In the genomic region with DNA sequence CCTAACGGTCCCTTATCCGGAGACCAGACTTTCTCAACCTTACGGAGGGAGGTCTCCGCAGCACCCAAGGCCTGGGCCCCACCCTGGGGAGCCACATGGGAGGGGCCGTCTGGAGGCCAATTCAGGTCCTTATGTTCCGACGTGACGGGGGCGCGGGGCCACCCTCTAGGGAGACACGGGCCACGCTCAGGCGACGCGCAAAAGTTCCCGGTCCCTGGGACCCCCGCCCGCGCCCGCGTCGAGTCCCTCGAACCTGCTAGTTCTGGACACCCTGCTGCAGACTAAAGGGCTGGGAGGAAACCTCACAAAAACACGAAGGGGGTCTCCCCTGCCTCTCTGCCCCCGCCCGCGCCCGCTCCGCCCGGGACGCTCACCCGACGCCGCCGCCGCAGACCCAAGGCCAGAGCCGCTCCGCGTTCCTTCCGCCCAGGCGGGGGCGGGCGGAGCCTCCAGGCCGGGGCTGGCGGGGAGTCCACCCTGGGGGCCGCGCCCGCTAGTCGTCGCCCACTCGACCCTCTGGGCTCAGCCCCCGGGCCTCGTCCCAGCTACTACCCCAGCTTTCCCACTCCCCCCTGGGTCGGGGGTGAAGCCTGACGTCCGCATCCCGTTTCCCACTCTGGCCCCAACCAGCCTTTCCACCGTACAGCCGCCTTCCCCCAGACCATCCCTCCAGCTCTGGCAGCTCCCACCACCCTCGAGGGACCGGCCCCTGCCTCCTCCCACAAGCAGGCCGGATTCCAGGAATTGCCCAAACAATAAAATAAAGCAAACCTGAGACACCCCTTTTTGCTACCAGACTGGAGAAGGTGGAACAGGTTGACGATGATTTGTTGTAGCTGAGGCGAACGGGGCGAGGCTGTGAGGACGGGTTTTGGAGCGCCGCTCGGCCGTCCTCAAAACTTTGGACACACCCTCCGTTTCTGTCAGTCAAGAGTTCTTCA, we compare ENCODE assay signal across 8 cellular contexts. TPM values are rescaled to one million over a fixed set of nuclear protein-coding genes. Genes with fewer than 3 reads are reported as not detected.
DNase-seq lines count a peak whose midpoint lies in the region; ATAC-seq and TF ChIP-seq lines count a peak whose summit lies in the region.

No MANE protein-coding gene starts in this region.

- WGBS in sigmoid colon, 2 donors = 16 to 23% methylated on average over 72 of the region's 72 CpGs

- DNase-seq in activated CD4-positive, alpha-beta T cell treated with anti-CD3 and anti-CD28 coated beads for 36 hours = peak; percentile 50
- DNase-seq in activated CD4-positive, alpha-beta T cell treated with anti-CD3 and anti-CD28 coated beads, Interleukin-2, amount 50 U/mL, for 4 hours = no peak
- peak; percentile 29 for DNase-seq in activated CD4-positive, alpha-beta memory T cell treated with anti-CD3 and anti-CD28 coated beads, Interleukin-2, amount 10 ng/mL, durations not matched to agents 7 days and 5 days
- DNase-seq in Right ventricle myocardium superior (peak; percentile 73), sigmoid colon (no peak), amygdala (lab: John Stamatoyannopoulos, UW) (no peak), hippocampal formation (lab: John Stamatoyannopoulos, UW) (no peak)

- POLR2A ChIA-PET in activated CD4-positive, alpha-beta T cell treated with anti-CD3 and anti-CD28 coated beads for 36 hours (lab: Charles Lee) = no interaction called here
- POLR2A ChIA-PET in activated CD4-positive, alpha-beta memory T cell treated with anti-CD3 and anti-CD28 coated beads, Interleukin-2, amount 10 ng/mL, durations not matched to agents 7 days and 5 days (lab: Charles Lee) = interaction anchor here (1.2 to 4.9 kb wide), 10 partner anchors 31 to 187 kb away, joined by 3 to 56 read pairs (median 6); partner anchors contain the start of genes ANO9, HRAS, PTDSS2 and SIGIRR

- H3K4me3 ChIP-seq in sigmoid colon = peak overlapping the region; percentile 40 to 91 (median 54)

- peak overlapping the region; percentile 93 for H3K4me3 Mint-ChIP-seq in activated CD4-positive, alpha-beta T cell treated with anti-CD3 and anti-CD28 coated beads for 36 hours
- peak overlapping the region; percentile 95 for H3K4me3 Mint-ChIP-seq in activated CD4-positive, alpha-beta memory T cell treated with anti-CD3 and anti-CD28 coated beads, Interleukin-2, amount 10 ng/mL, durations not matched to agents 7 days and 5 days

- CTCF ChIA-PET in activated CD4-positive, alpha-beta T cell treated with anti-CD3 and anti-CD28 coated beads for 36 hours (lab: Charles Lee) = interaction anchor here (0.6 kb wide), 1 partner anchor 14 kb away, joined by 3 read pairs; no protein-coding TSS in a partner anchor
- CTCF ChIA-PET in activated CD4-positive, alpha-beta memory T cell treated with anti-CD3 and anti-CD28 coated beads, Interleukin-2, amount 10 ng/mL, durations not matched to agents 7 days and 5 days (lab: Charles Lee) = interaction anchor here (1.3 to 2.3 kb wide), 3 partner anchors 14 to 56 kb away, joined by 4 to 10 read pairs (median 9); partner anchors contain the start of gene PTDSS2

- H3K36me3 Mint-ChIP-seq in activated CD4-positive, alpha-beta T cell treated with anti-CD3 and anti-CD28 coated beads for 36 hours (ENCODE audit: low read depth) = peaks cover 26% of the 10 kb centered on the region
- peaks cover 23% of the 10 kb centered on the region for H3K36me3 Mint-ChIP-seq in activated CD4-positive, alpha-beta memory T cell treated with anti-CD3 and anti-CD28 coated beads, Interleukin-2, amount 10 ng/mL, durations not matched to agents 7 days and 5 days (ENCODE audit: low read depth)

- peaks cover 19 to 31% (median 24%) of the 10 kb centered on the region in 4 donors for H3K36me3 ChIP-seq in sigmoid colon

- no peaks in the 10 kb centered on the region for H3K27me3 Mint-ChIP-seq in activated CD4-positive, alpha-beta T cell treated with anti-CD3 and anti-CD28 coated beads for 36 hours
- no peaks in the 10 kb centered on the region for H3K27me3 Mint-ChIP-seq in activated CD4-positive, alpha-beta memory T cell treated with anti-CD3 and anti-CD28 coated beads, Interleukin-2, amount 10 ng/mL, durations not matched to agents 7 days and 5 days

- H3K9me3 ChIP-seq in sigmoid colon = no peaks in the 10 kb centered on the region

- no peaks in the 10 kb centered on the region for H3K27me3 ChIP-seq in sigmoid colon

- H3K4me1 ChIP-seq in sigmoid colon = peaks cover 0 to 54% (median 48%) of the 10 kb centered on the region in 4 donors

- peaks cover 22% of the 10 kb centered on the region for H3K4me1 Mint-ChIP-seq in activated CD4-positive, alpha-beta T cell treated with anti-CD3 and anti-CD28 coated beads for 36 hours
- peaks cover 43% of the 10 kb centered on the region for H3K4me1 Mint-ChIP-seq in activated CD4-positive, alpha-beta memory T cell treated with anti-CD3 and anti-CD28 coated beads, Interleukin-2, amount 10 ng/mL, durations not matched to agents 7 days and 5 days

- H3K27ac ChIP-seq in sigmoid colon = peak overlapping the region; percentile 97 to 100 (median 99)

- no peak for TF ChIP-seq EP300 in sigmoid colon (IDR thresholded peaks at IDR 0.05)

- TF ChIP-seq CTCF in sigmoid colon (IDR thresholded peaks at IDR 0.05) = no peak

- TF ChIP-seq POLR2A in sigmoid colon (IDR thresholded peaks at IDR 0.05) = no peak

- peak overlapping the region; percentile 39 for H3K27ac Mint-ChIP-seq in activated CD4-positive, alpha-beta T cell treated with anti-CD3 and anti-CD28 coated beads for 36 hours
- H3K27ac Mint-ChIP-seq in activated CD4-positive, alpha-beta memory T cell treated with anti-CD3 and anti-CD28 coated beads, Interleukin-2, amount 10 ng/mL, durations not matched to agents 7 days and 5 days = peak overlapping the region; percentile 99

- intact Hi-C loops in activated CD4-positive, alpha-beta T cell treated with anti-CD3 and anti-CD28 coated beads for 36 hours (cut with DNase I, micrococcal nuclease) = no loop called here
- intact Hi-C loops in Right ventricle myocardium superior (cut with DNase I) (loop anchor here (5.0 kb wide), 1 partner anchor 52 kb away; the partner anchor contains the start of gene PTDSS2), sigmoid colon (cut with DNase I) (loop anchor here (10.0 kb wide), 1 partner anchor 200 kb away; the partner anchor contains the start of gene IFITM2)

- ATAC-seq in activated CD4-positive, alpha-beta T cell treated with anti-CD3 and anti-CD28 coated beads for 36 hours = no peak
- ATAC-seq in Right ventricle myocardium superior (ENCODE audit: poor library complexity) (no peak), GM18519 (IDR thresholded peaks at IDR 0.05; ENCODE audit: low FRiP score, unreplicated experiment) (no peak)

- H3K9me3 Mint-ChIP-seq in activated CD4-positive, alpha-beta T cell treated with anti-CD3 and anti-CD28 coated beads for 36 hours (ENCODE audit: low read depth) = no peaks in the 10 kb centered on the region
- H3K9me3 Mint-ChIP-seq in activated CD4-positive, alpha-beta memory T cell treated with anti-CD3 and anti-CD28 coated beads, Interleukin-2, amount 10 ng/mL, durations not matched to agents 7 days and 5 days = no peaks in the 10 kb centered on the region

RNA-seq across cellular contexts. Expression of gene RNH1, which starts 2.7 kb away (rescaled TPM):
- 100 to 1,000 TPM; 111 to 116 TPM for total RNA-seq in activated CD4-positive, alpha-beta T cell treated with anti-CD3 and anti-CD28 coated beads for 36 hours
- total RNA-seq in activated CD4-positive, alpha-beta memory T cell treated with anti-CD3 and anti-CD28 coated beads, Interleukin-2, amount 10 ng/mL, durations not matched to agents 7 days and 5 days = 100 to 1,000 TPM; 109 to 117 TPM
- total RNA-seq in Right ventricle myocardium superior (171 TPM), sigmoid colon (100 to 1,000 TPM; 150 to 210 (median 160) TPM)
- 100 to 1,000 TPM; 101 to 126 (median 108) TPM for polyA plus RNA-seq in sigmoid colon

RNA-seq across cellular contexts. Expression of gene HRAS, which starts 31.1 kb away (rescaled TPM):
- total RNA-seq in activated CD4-positive, alpha-beta T cell treated with anti-CD3 and anti-CD28 coated beads for 36 hours = 10 to 100 TPM; 26.8 to 41.9 TPM
- total RNA-seq in activated CD4-positive, alpha-beta memory T cell treated with anti-CD3 and anti-CD28 coated beads, Interleukin-2, amount 10 ng/mL, durations not matched to agents 7 days and 5 days = 10 to 100 TPM; 45.1 to 52.5 TPM
- total RNA-seq in Right ventricle myocardium superior = 60.5 TPM
- 10 to 100 TPM; 27.8 to 59.3 (median 32.8) TPM for total RNA-seq in sigmoid colon
- 10 to 100 TPM; 44.6 to 76.1 (median 66.1) TPM for polyA plus RNA-seq in sigmoid colon

RNA-seq across cellular contexts. Expression of gene LRRC56, which starts 33.0 kb away (rescaled TPM):
- under 1 TPM; 0.96 to 0.98 TPM for total RNA-seq in activated CD4-positive, alpha-beta T cell treated with anti-CD3 and anti-CD28 coated beads for 36 hours
- 1 to 10 TPM; 2.2 to 2.5 TPM for total RNA-seq in activated CD4-positive, alpha-beta memory T cell treated with anti-CD3 and anti-CD28 coated beads, Interleukin-2, amount 10 ng/mL, durations not matched to agents 7 days and 5 days
- 0.13 TPM for total RNA-seq in Right ventricle myocardium superior
- total RNA-seq in sigmoid colon = under 1 TPM in 1 of 4 donors, not detected in 3; 0.14 TPM
- 1 to 10 TPM; 2.4 to 5.9 (median 5.8) TPM for polyA plus RNA-seq in sigmoid colon

RNA-seq across cellular contexts. Expression of gene PTDSS2, which starts 54.2 kb away (rescaled TPM):
- 10 to 100 TPM; 14.8 to 18.8 TPM for total RNA-seq in activated CD4-positive, alpha-beta T cell treated with anti-CD3 and anti-CD28 coated beads for 36 hours
- total RNA-seq in activated CD4-positive, alpha-beta memory T cell treated with anti-CD3 and anti-CD28 coated beads, Interleukin-2, amount 10 ng/mL, durations not matched to agents 7 days and 5 days = 10 to 100 TPM; 20.1 to 21.5 TPM
- total RNA-seq in Right ventricle myocardium superior (25.5 TPM), sigmoid colon (10 to 100 TPM; 30.1 to 76.2 (median 44.6) TPM)
- polyA plus RNA-seq in sigmoid colon = 10 to 100 TPM in 1 of 3 donors, 1 to 10 TPM in 2; 4.8 to 29.0 (median 6.5) TPM

RNA-seq across cellular contexts. Expression of gene LMNTD2, which starts 56.2 kb away (rescaled TPM):
- 1 to 10 TPM; 2.7 to 4.9 TPM for total RNA-seq in activated CD4-positive, alpha-beta T cell treated with anti-CD3 and anti-CD28 coated beads for 36 hours
- total RNA-seq in activated CD4-positive, alpha-beta memory T cell treated with anti-CD3 and anti-CD28 coated beads, Interleukin-2, amount 10 ng/mL, durations not matched to agents 7 days and 5 days = 1 to 10 TPM; 2.5 to 3.2 TPM
- total RNA-seq in Right ventricle myocardium superior (0.22 TPM), sigmoid colon (1 to 10 TPM in 1 of 4 donors, under 1 TPM in 2, not detected in 1; 0.66 to 1.4 (median 0.68) TPM)
- 1 to 10 TPM; 1.2 to 6.3 (median 3.5) TPM for polyA plus RNA-seq in sigmoid colon

Comparison
In these comparisons a context has a peak if more than half of its experiments do, and no peak if none do; other contexts are left out.
1. DNase-seq: peak in activated CD4-positive, alpha-beta T cell treated with anti-CD3 and anti-CD28 coated beads for 36 hours (single experiment), activated CD4-positive, alpha-beta memory T cell treated with anti-CD3 and anti-CD28 coated beads, Interleukin-2, amount 10 ng/mL, durations not matched to agents 7 days and 5 days (single experiment) and Right ventricle myocardium superior (single experiment); none in activated CD4-positive, alpha-beta T cell treated with anti-CD3 and anti-CD28 coated beads, Interleukin-2, amount 50 U/mL, for 4 hours (0 of 2), sigmoid colon (single experiment), amygdala (0 of 56) and hippocampal formation (0 of 2).
2. intact Hi-C loops: an anchor here in Right ventricle myocardium superior (5.0 kb wide) and sigmoid colon (10.0 kb wide); none called in activated CD4-positive, alpha-beta T cell treated with anti-CD3 and anti-CD28 coated beads for 36 hours.